ENCODE assay signal across 37 cellular contexts in the genomic region with DNA sequence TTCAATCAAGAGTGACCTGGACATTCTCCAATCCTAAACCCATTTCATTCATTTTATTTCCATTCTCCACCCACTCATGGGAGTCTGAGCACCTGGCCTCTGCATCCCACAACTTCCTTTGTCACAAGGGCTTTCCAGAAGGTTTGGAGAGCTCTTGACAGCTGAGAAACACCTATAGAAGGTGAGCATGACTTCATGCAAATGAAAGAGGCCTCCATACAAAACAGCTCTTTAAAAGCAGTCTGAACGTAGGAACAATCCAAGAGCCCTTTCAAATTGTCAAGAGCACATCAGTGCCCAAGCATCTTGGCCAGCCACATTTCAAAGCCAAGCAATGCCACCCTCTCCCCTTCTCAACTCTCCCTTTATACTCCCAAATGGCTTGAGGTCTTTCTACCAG.
DNase-seq lines count a peak whose midpoint lies in the region; ATAC-seq, FAIRE-seq and TF ChIP-seq lines count a peak whose summit lies in the region.
"Had no signal": no experiment of that assay in that cellular context is flagged by ENCODE, and none has a peak within 500 bp of the region (broad histone marks: within the 10 kb centered on the region; RNA-seq: fewer than 3 reads in every experiment).

No MANE protein-coding gene starts in this region.

- no peak overlapping the region for H3K9ac ChIP-seq in astrocyte (ENCODE audit: low read length)
- H3K9ac ChIP-seq: BLaER1; BLaER1 treated with 17β-estradiol and CSF1 and Interleukin-3, amounts not matched to agents 10 nM and 100 nM had no signal

- H2AFZ ChIP-seq in astrocyte (ENCODE audit: low read depth, low read length), result no peak overlapping the region

- H3K36me3 Mint-ChIP-seq in astrocyte (ENCODE audit: low read depth, unreplicated experiment), result no peaks in the 10 kb centered on the region
- H3K36me3 Mint-ChIP-seq: CD14-positive monocyte; CD4-positive, alpha-beta memory T cell; CD4-positive, CD25-positive, alpha-beta regulatory T cell; CD8-positive, alpha-beta memory T cell; CD8-positive, alpha-beta T cell had no signal

- H3K4me3 Mint-ChIP-seq in astrocyte (ENCODE audit: unreplicated experiment), result no peak overlapping the region
- H3K4me3 Mint-ChIP-seq: B cell; CD14-positive monocyte; CD4-positive, alpha-beta memory T cell; CD4-positive, alpha-beta T cell; CD4-positive, CD25-positive, alpha-beta regulatory T cell; CD8-positive, alpha-beta memory T cell; CD8-positive, alpha-beta T cell had no signal

- peaks cover 2% of the 10 kb centered on the region for H3K9me3 Mint-ChIP-seq in astrocyte (ENCODE audit: unreplicated experiment)
- H3K9me3 Mint-ChIP-seq: CD4-positive, alpha-beta T cell; CD8-positive, alpha-beta memory T cell had no signal

- DNase-seq in astrocyte (ENCODE audit: low read depth), result no peak
- DNase-seq in left lung, result no peak
- DNase-seq in lower lobe of right lung, result no peak
- no peak for DNase-seq in upper lobe of right lung
- no peak for DNase-seq in NAMALWA (ENCODE audit: low spot score)
- no peak for DNase-seq in Ammon's horn (ENCODE audit: low spot score)
- no peak for DNase-seq in effector CD4-positive, alpha-beta T cell
- DNase-seq: 8988T; ACHN; AML-193; BE2C; C1 segment of cervical spinal cord; Caco-2; Calu3; CD4-positive, alpha-beta memory T cell; CD4-positive, alpha-beta T cell; CD4-positive, CD25-positive, alpha-beta regulatory T cell; CD8-positive, alpha-beta memory T cell; CD8-positive, alpha-beta T cell; COR-L47; DMS 273 treated with DMSO at 0.1 percent for 48 hours; DMS153; DMS53; DMS79; DMS79 treated with DMSO at 0.1 percent for 48 hours; DND-41; EL had no signal

- TF ChIP-seq CTCF in astrocyte (IDR thresholded peaks at IDR 0.05; ENCODE audit: insufficient read depth, low read depth, low read length), result no peak
- TF ChIP-seq CTCF in left lung (IDR thresholded peaks at IDR 0.05), result no peak
- no peak for TF ChIP-seq CTCF in lower lobe of right lung (IDR thresholded peaks at IDR 0.05)
- TF ChIP-seq CTCF in upper lobe of right lung (IDR thresholded peaks at IDR 0.05), result no peak

- H3K4me3 ChIP-seq in astrocyte (ENCODE audit: insufficient read depth, low read depth, low read length) (no peak overlapping the region), left lung (no peak overlapping the region), lower lobe of right lung (no peak overlapping the region), upper lobe of right lung (no peak overlapping the region)
- H3K4me3 ChIP-seq: A549; BLaER1; BLaER1 treated with 17β-estradiol and CSF1 and Interleukin-3, amounts not matched to agents 10 nM and 100 nM had no signal

- H3K79me2 ChIP-seq in astrocyte (ENCODE audit: insufficient read depth, low read length), result no peaks in the 10 kb centered on the region

- FAIRE-seq in astrocyte (lab: Jason Lieb, UNC), result peak; percentile 43
- FAIRE-seq: A204.1, A549, D721Med had no signal

- no peaks in the 10 kb centered on the region for H3K27me3 Mint-ChIP-seq in astrocyte (ENCODE audit: low read depth, unreplicated experiment)
- H3K27me3 Mint-ChIP-seq: B cell; CD4-positive, alpha-beta memory T cell; CD4-positive, alpha-beta T cell; CD4-positive, CD25-positive, alpha-beta regulatory T cell; CD8-positive, alpha-beta memory T cell had no signal

- peak; percentile 71 for ATAC-seq in left lung
- peak; percentile 48 to 57 for ATAC-seq in lower lobe of right lung
- peak; percentile 40 for ATAC-seq in upper lobe of right lung
- ATAC-seq in GM19035 (IDR thresholded peaks at IDR 0.05; ENCODE audit: unreplicated experiment), result no peak
- ATAC-seq: A549; CD8-positive, alpha-beta T cell had no signal

- H3K4me2 ChIP-seq in astrocyte (ENCODE audit: low read length), result no peak overlapping the region
- H3K4me2 ChIP-seq: A549; BLaER1; BLaER1 treated with 17β-estradiol and CSF1 and Interleukin-3, amounts not matched to agents 10 nM and 100 nM had no signal

- H3K36me3 ChIP-seq in astrocyte (ENCODE audit: insufficient read depth, low read length) (no peaks in the 10 kb centered on the region), left lung (no peaks in the 10 kb centered on the region), lower lobe of right lung (no peaks in the 10 kb centered on the region), upper lobe of right lung (no peaks in the 10 kb centered on the region)
- H3K36me3 ChIP-seq: BE2C; BLaER1; BLaER1 treated with 17β-estradiol and CSF1 and Interleukin-3, amounts not matched to agents 10 nM and 100 nM had no signal

- H4K20me1 ChIP-seq in astrocyte (ENCODE audit: insufficient read depth, low read length), result no peaks in the 10 kb centered on the region
- H4K20me1 ChIP-seq: BLaER1; BLaER1 treated with 17β-estradiol and CSF1 and Interleukin-3, amounts not matched to agents 10 nM and 100 nM had no signal

- intact Hi-C loops in left lung (cut with DNase I) (loop anchor here in 1 of 2 donors (5.0 kb wide), 1 partner anchor 318 kb away; no protein-coding TSS in a partner anchor), lower lobe of right lung (cut with DNase I) (no loop called here), upper lobe of right lung (cut with DNase I) (no loop called here)

- H3K27me3 ChIP-seq in astrocyte (ENCODE audit: insufficient read depth, low read length), result no peaks in the 10 kb centered on the region
- H3K27me3 ChIP-seq in left lung, result peaks cover 0 to 3% of the 10 kb centered on the region in 2 donors
- no peaks in the 10 kb centered on the region for H3K27me3 ChIP-seq in lower lobe of right lung (ENCODE audit: low read depth)
- no peaks in the 10 kb centered on the region for H3K27me3 ChIP-seq in upper lobe of right lung
- H3K27me3 ChIP-seq: BE2C had no signal

- H3K4me1 ChIP-seq in astrocyte (ENCODE audit: insufficient read depth, low read length) (no peaks in the 10 kb centered on the region), left lung (no peaks in the 10 kb centered on the region), lower lobe of right lung (no peaks in the 10 kb centered on the region), upper lobe of right lung (no peaks in the 10 kb centered on the region)
- H3K4me1 ChIP-seq: A549, BE2C, BLaER1 had no signal

- H3K27ac ChIP-seq in astrocyte (ENCODE audit: low read depth, low read length) (no peak overlapping the region), left lung (no peak overlapping the region), lower lobe of right lung (no peak overlapping the region), upper lobe of right lung (no peak overlapping the region)
- H3K27ac ChIP-seq: 22Rv1; A549; BLaER1; BLaER1 treated with 17β-estradiol and CSF1 and Interleukin-3, amounts not matched to agents 10 nM and 100 nM; C4-2B had no signal

- H3K4me1 Mint-ChIP-seq in astrocyte (ENCODE audit: low read depth, unreplicated experiment), result no peaks in the 10 kb centered on the region
- H3K4me1 Mint-ChIP-seq: B cell; CD14-positive monocyte; CD4-positive, alpha-beta memory T cell; CD4-positive, CD25-positive, alpha-beta regulatory T cell had no signal

- H3K9me3 ChIP-seq in astrocyte (ENCODE audit: insufficient read depth, low read depth, low read length), result no peaks in the 10 kb centered on the region
- no peaks in the 10 kb centered on the region for H3K9me3 ChIP-seq in left lung
- H3K9me3 ChIP-seq in lower lobe of right lung, result no peaks in the 10 kb centered on the region
- H3K9me3 ChIP-seq in upper lobe of right lung, result no peaks in the 10 kb centered on the region
- H3K9me3 ChIP-seq: A549, BE2C, Caco-2 had no signal

- no peak overlapping the region for H3K27ac Mint-ChIP-seq in astrocyte (ENCODE audit: unreplicated experiment)
- H3K27ac Mint-ChIP-seq: B cell; CD14-positive monocyte; CD4-positive, alpha-beta memory T cell; CD4-positive, alpha-beta T cell; CD4-positive, CD25-positive, alpha-beta regulatory T cell; CD8-positive, alpha-beta memory T cell; CD8-positive, alpha-beta T cell had no signal
